Comparison of ENCODE assay signal across 10 cellular contexts in the genomic region with DNA sequence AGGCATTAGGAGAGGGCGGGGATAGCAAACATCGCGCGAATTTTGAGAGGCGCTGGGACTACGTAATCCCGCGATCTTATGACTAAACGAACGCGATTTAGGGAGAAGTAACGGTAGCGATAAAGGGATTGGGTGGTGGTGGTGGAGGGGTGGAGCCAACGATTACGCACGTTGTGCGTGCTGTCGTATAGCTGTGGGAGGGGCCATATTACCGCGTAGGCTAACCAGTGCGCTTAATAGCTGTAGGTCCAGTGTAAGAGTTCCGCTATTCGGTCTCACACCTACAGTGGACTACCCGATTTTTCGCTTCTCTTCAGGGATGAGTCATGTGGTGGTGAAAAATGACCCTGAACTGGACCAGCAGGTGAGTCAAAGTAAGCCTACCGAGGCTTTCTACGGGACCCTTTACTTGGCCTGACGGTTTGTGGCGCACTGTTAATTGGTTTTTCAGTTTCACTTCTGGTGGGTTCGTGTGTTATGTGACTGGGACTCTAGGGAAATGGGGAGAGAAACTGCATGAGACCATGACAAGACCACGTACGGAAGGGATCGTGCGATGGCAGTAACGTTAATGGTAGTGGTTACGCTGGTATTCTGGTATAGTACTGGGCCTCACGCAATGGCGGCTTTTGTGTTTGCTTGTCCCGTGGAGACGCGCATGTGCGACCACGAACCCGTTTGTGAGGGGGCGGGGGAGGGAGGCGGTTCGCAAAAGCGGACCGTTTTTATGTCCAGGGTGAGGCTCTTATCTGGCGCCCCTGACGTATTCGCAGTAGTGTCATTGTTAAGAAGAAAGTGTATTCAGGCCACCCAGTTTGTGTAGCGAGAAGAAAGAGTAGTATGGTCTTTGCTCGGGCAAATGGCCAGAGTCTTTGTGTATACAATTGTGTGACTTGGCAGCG. TPM values are rescaled to one million over a fixed set of nuclear protein-coding genes. Genes with fewer than 3 reads are reported as not detected.
DNase-seq lines count a peak whose midpoint lies in the region; ATAC-seq and TF ChIP-seq lines count a peak whose summit lies in the region.
"Had no signal": no experiment of that assay in that cellular context is flagged by ENCODE, and none has a peak within 500 bp of the region (broad histone marks: within the 10 kb centered on the region; RNA-seq: fewer than 3 reads in every experiment).

Gene DDX3Y, plus strand, starts transcription at position 251 of the 902 bp plus-strand sequence. Its CDS starts 69 bp downstream, at position 320.

- no peak for TF ChIP-seq RAD21 in liver (IDR thresholded peaks at IDR 0.05)

- no peaks in the 10 kb centered on the region for H3K9me3 Mint-ChIP-seq in activated CD8-positive, alpha-beta memory T cell treated with anti-CD3 and anti-CD28 coated beads, Interleukin-2, amount 10 ng/mL, durations not matched to agents 7 days and 5 days (ENCODE audit: low read depth)
- no peaks in the 10 kb centered on the region for H3K9me3 Mint-ChIP-seq in activated naive CD8-positive, alpha-beta T cell treated with anti-CD3 and anti-CD28 coated beads for 36 hours
- no peaks in the 10 kb centered on the region for H3K9me3 Mint-ChIP-seq in stimulated activated naive CD8-positive, alpha-beta T cell treated with anti-CD3 and anti-CD28 coated beads, Interleukin-15, amount 100 ng/mL, for 72 hours

- peaks cover 25% of the 10 kb centered on the region for H3K36me3 Mint-ChIP-seq in activated CD8-positive, alpha-beta memory T cell treated with anti-CD3 and anti-CD28 coated beads, Interleukin-2, amount 10 ng/mL, durations not matched to agents 7 days and 5 days
- H3K36me3 Mint-ChIP-seq in activated naive CD8-positive, alpha-beta T cell treated with anti-CD3 and anti-CD28 coated beads for 36 hours, result peaks cover 36% of the 10 kb centered on the region

- H3K9ac ChIP-seq in liver (ENCODE audit: low read depth in 1 of 2, low read length in 2 of 2), result peak within 1 kb of the TSS in 1 of 2 donors; percentile 99
- H3K9ac ChIP-seq: BLaER1 had no signal

- peak; percentile 93 for DNase-seq in activated CD8-positive, alpha-beta memory T cell treated with anti-CD3 and anti-CD28 coated beads, Interleukin-2, amount 10 ng/mL, durations not matched to agents 7 days and 5 days
- no peak for DNase-seq in activated CD8-positive, alpha-beta memory T cell treated with anti-CD3 and anti-CD28 coated beads, Interleukin-2, amount 50 U/mL, for 4 hours
- DNase-seq in NCI-H446 treated with DMSO at 0.1 percent for 48 hours (lab: John Stamatoyannopoulos, UW) (peak; percentile 70), HPDE6-E6E7 (ENCODE audit: extremely low spot score) (no peak), brain microvascular endothelial cell (no peak)
- DNase-seq in activated naive CD8-positive, alpha-beta T cell treated with anti-CD3 and anti-CD28 coated beads for 36 hours, result peak; percentile 80
- peak; percentile 76 to 95 for DNase-seq in stimulated activated naive CD8-positive, alpha-beta T cell treated with anti-CD3 and anti-CD28 coated beads, Interleukin-15, amount 100 ng/mL, for 72 hours

- peak within 1 kb of the TSS in 1 of 2 donors; percentile 90 for H3K27ac ChIP-seq in liver (ENCODE audit: low read depth in 1 of 2, low read length in 2 of 2)
- H3K27ac ChIP-seq in brain microvascular endothelial cell, result no peak within 1 kb of the TSS
- H3K27ac ChIP-seq: BLaER1 had no signal

- H3K9me3 ChIP-seq in liver (ENCODE audit: control insufficient read depth in 4 of 4, low read length in 3 of 4), result no peaks in the 10 kb centered on the region
- H3K9me3 ChIP-seq: BLaER1, upper lobe of left lung had no signal

- H3K36me3 ChIP-seq in liver (ENCODE audit: control insufficient read depth in 4 of 4, insufficient read depth in 3 of 4, low read depth in 1 of 4, low read length in 3 of 4), result no peaks in the 10 kb centered on the region
- H3K36me3 ChIP-seq in brain microvascular endothelial cell (replicated peaks), result no peaks in the 10 kb centered on the region
- H3K36me3 ChIP-seq: BLaER1, upper lobe of left lung had no signal

- no peaks in the 10 kb centered on the region for H3K27me3 Mint-ChIP-seq in activated CD8-positive, alpha-beta memory T cell treated with anti-CD3 and anti-CD28 coated beads, Interleukin-2, amount 10 ng/mL, durations not matched to agents 7 days and 5 days
- no peaks in the 10 kb centered on the region for H3K27me3 Mint-ChIP-seq in activated naive CD8-positive, alpha-beta T cell treated with anti-CD3 and anti-CD28 coated beads for 36 hours
- no peaks in the 10 kb centered on the region for H3K27me3 Mint-ChIP-seq in stimulated activated naive CD8-positive, alpha-beta T cell treated with anti-CD3 and anti-CD28 coated beads, Interleukin-15, amount 100 ng/mL, for 72 hours

- under 1% methylated on average over 55 of the region's 55 CpGs for WGBS in liver

- H3K27me3 ChIP-seq in liver (ENCODE audit: control insufficient read depth in 4 of 4, insufficient read depth in 4 of 4, low read length in 3 of 4) (no peaks in the 10 kb centered on the region), brain microvascular endothelial cell (replicated peaks) (no peaks in the 10 kb centered on the region)
- H3K27me3 ChIP-seq: BLaER1, upper lobe of left lung had no signal

- peak within 1 kb of the TSS; percentile 99 for H3K27ac Mint-ChIP-seq in activated CD8-positive, alpha-beta memory T cell treated with anti-CD3 and anti-CD28 coated beads, Interleukin-2, amount 10 ng/mL, durations not matched to agents 7 days and 5 days
- peak within 1 kb of the TSS; percentile 100 for H3K27ac Mint-ChIP-seq in activated naive CD8-positive, alpha-beta T cell treated with anti-CD3 and anti-CD28 coated beads for 36 hours
- peak within 1 kb of the TSS; percentile 99 to 100 for H3K27ac Mint-ChIP-seq in stimulated activated naive CD8-positive, alpha-beta T cell treated with anti-CD3 and anti-CD28 coated beads, Interleukin-15, amount 100 ng/mL, for 72 hours

- H3K4me3 Mint-ChIP-seq in activated CD8-positive, alpha-beta memory T cell treated with anti-CD3 and anti-CD28 coated beads, Interleukin-2, amount 10 ng/mL, durations not matched to agents 7 days and 5 days, result peak within 1 kb of the TSS; percentile 99
- peak within 1 kb of the TSS; percentile 98 for H3K4me3 Mint-ChIP-seq in activated naive CD8-positive, alpha-beta T cell treated with anti-CD3 and anti-CD28 coated beads for 36 hours
- H3K4me3 Mint-ChIP-seq in stimulated activated naive CD8-positive, alpha-beta T cell treated with anti-CD3 and anti-CD28 coated beads, Interleukin-15, amount 100 ng/mL, for 72 hours, result peak within 1 kb of the TSS; percentile 91 to 93

- in situ Hi-C loops in brain microvascular endothelial cell (cut with HindIII; ENCODE audit: low pct_ligation_motif_present, low sequenced_read_pairs), result no loop called here

- H3K4me3 ChIP-seq in liver (ENCODE audit: low read depth in 1 of 3, low read length in 3 of 3), result peak within 1 kb of the TSS in 2 of 3 donors; percentile 65
- no peak within 1 kb of the TSS for H3K4me3 ChIP-seq in brain microvascular endothelial cell (ENCODE audit: low read depth, low read length)
- H3K4me3 ChIP-seq: BLaER1 had no signal

- H3K4me1 ChIP-seq in liver (ENCODE audit: control insufficient read depth in 4 of 4, insufficient read depth in 4 of 4, low read length in 3 of 4), result no peaks in the 10 kb centered on the region
- H3K4me1 ChIP-seq: BLaER1 had no signal

- TF ChIP-seq CTCF in liver (IDR thresholded peaks at IDR 0.05; ENCODE audit: low read depth, low read length, missing input control) (no peak), brain microvascular endothelial cell (IDR thresholded peaks at IDR 0.05; ENCODE audit: low read depth, low read length, missing control alignments) (no peak)

- H3K4me1 Mint-ChIP-seq in activated CD8-positive, alpha-beta memory T cell treated with anti-CD3 and anti-CD28 coated beads, Interleukin-2, amount 10 ng/mL, durations not matched to agents 7 days and 5 days, result peaks cover 23% of the 10 kb centered on the region
- peaks cover 10% of the 10 kb centered on the region for H3K4me1 Mint-ChIP-seq in activated naive CD8-positive, alpha-beta T cell treated with anti-CD3 and anti-CD28 coated beads for 36 hours
- H3K4me1 Mint-ChIP-seq in stimulated activated naive CD8-positive, alpha-beta T cell treated with anti-CD3 and anti-CD28 coated beads, Interleukin-15, amount 100 ng/mL, for 72 hours, result peaks cover 13% of the 10 kb centered on the region

- CTCF ChIA-PET in activated CD8-positive, alpha-beta memory T cell treated with anti-CD3 and anti-CD28 coated beads, Interleukin-2, amount 10 ng/mL, durations not matched to agents 7 days and 5 days (lab: Charles Lee), result no interaction called here

- ATAC-seq in activated CD8-positive, alpha-beta memory T cell treated with anti-CD3 and anti-CD28 coated beads, Interleukin-2, amount 10 ng/mL, durations not matched to agents 7 days and 5 days, result peak; percentile 90
- peak; percentile 90 for ATAC-seq in stimulated activated naive CD8-positive, alpha-beta T cell treated with anti-CD3 and anti-CD28 coated beads, Interleukin-15, amount 100 ng/mL, for 72 hours

TF ChIP-seq in liver, 16 proteins besides CTCF, POLR2A, EP300 and RAD21 (continues in another document):
- TF ChIP-seq HNF4G (IDR thresholded peaks at IDR 0.05) (no peak), GABPA (IDR thresholded peaks at IDR 0.05 in 1 of 2, conservative IDR thresholded peaks at IDR 0.05 in 1 of 2) (no peak), MAX (IDR thresholded peaks at IDR 0.05) (no peak), EGR1 (IDR thresholded peaks at IDR 0.05; ENCODE audit: low read depth in 2 of 2) (no peak), JUND (IDR thresholded peaks at IDR 0.05) (no peak)

RNA-seq across cellular contexts. Expression of gene DDX3Y, which starts in this region (rescaled TPM):
- 100 to 1,000 TPM in 1 of 2 experiments, 10 to 100 TPM in 1; 91.7 to 101 TPM for total RNA-seq in activated CD8-positive, alpha-beta memory T cell treated with anti-CD3 and anti-CD28 coated beads, Interleukin-2, amount 10 ng/mL, durations not matched to agents 7 days and 5 days
- 100 to 1,000 TPM; 118 to 119 TPM for total RNA-seq in activated naive CD8-positive, alpha-beta T cell treated with anti-CD3 and anti-CD28 coated beads for 36 hours
- 10 to 100 TPM in 1 of 2 donors, not detected in 1; 41.0 TPM for total RNA-seq in liver
- polyA plus RNA-seq in liver, result 10 to 100 TPM in 1 of 2 donors, not detected in 1; 11.9 TPM

Comparison
In these comparisons a context has a peak if more than half of its experiments do, and no peak if none do; other contexts are left out.
1. DNase-seq: peak in activated CD8-positive, alpha-beta memory T cell treated with anti-CD3 and anti-CD28 coated beads, Interleukin-2, amount 10 ng/mL, durations not matched to agents 7 days and 5 days (single experiment), NCI-H446 treated with DMSO at 0.1 percent for 48 hours (single experiment), activated naive CD8-positive, alpha-beta T cell treated with anti-CD3 and anti-CD28 coated beads for 36 hours (single experiment) and stimulated activated naive CD8-positive, alpha-beta T cell treated with anti-CD3 and anti-CD28 coated beads, Interleukin-15, amount 100 ng/mL, for 72 hours (2 of 2); none in activated CD8-positive, alpha-beta memory T cell treated with anti-CD3 and anti-CD28 coated beads, Interleukin-2, amount 50 U/mL, for 4 hours (single experiment), HPDE6-E6E7 (single experiment) and brain microvascular endothelial cell (single experiment).
2. Peak in every context shown above with its lines, with median percentiles within 50 percentile points of each other: H3K27ac Mint-ChIP-seq and H3K4me3 Mint-ChIP-seq.